Comparison of ENCODE assay signal across 10 cellular contexts in genomic region chr3:170867143-170867542, GRCh38. TPM values are rescaled to one million over a fixed set of nuclear protein-coding genes. Genes with fewer than 3 reads are reported as not detected.
DNase-seq lines count a peak whose midpoint lies in the region; ATAC-seq and TF ChIP-seq lines count a peak whose summit lies in the region.
"Had no signal": no experiment of that assay in that cellular context is flagged by ENCODE, and none has a peak within 500 bp of the region (broad histone marks: within the 10 kb centered on the region; RNA-seq: fewer than 3 reads in every experiment).

No MANE protein-coding gene starts in this region.

- DNase-seq in GM06990 (ENCODE audit: extremely low read depth, insufficient read length) (no peak), GF-D8 (lab: John Stamatoyannopoulos, UW) (no peak), putamen (ENCODE audit: low spot score) (no peak)
- DNase-seq in activated naive CD8-positive, alpha-beta T cell treated with anti-CD3 and anti-CD28 coated beads for 36 hours = no peak
- no peak for DNase-seq in naive thymus-derived CD8-positive, alpha-beta T cell
- DNase-seq in stimulated activated CD4-positive, alpha-beta T cell treated with anti-CD3 and anti-CD28 coated beads, Interleukin-2, amount 100 ng/mL, for 48 hours = no peak
- no peak for DNase-seq in NK-92 treated with Interleukin-12 subunit alpha and Interleukin-12 subunit beta, amount 100 ng/mL, for 24 hours (lab: John Stamatoyannopoulos, UW)
- DNase-seq: body of pancreas, left ventricle myocardium inferior had no signal

- H3K27me3 ChIP-seq in GM06990 (replicated peaks; ENCODE audit: control insufficient read depth, insufficient read depth, low read length) = no peaks in the 10 kb centered on the region
- H3K27me3 ChIP-seq: body of pancreas had no signal

- peaks cover 17% of the 10 kb centered on the region for H3K4me1 Mint-ChIP-seq in activated naive CD8-positive, alpha-beta T cell treated with anti-CD3 and anti-CD28 coated beads for 36 hours
- peaks cover 15 to 42% (median 36%) of the 10 kb centered on the region in 4 donors for H3K4me1 Mint-ChIP-seq in naive thymus-derived CD8-positive, alpha-beta T cell

- peak overlapping the region; percentile 78 for H3K4me3 Mint-ChIP-seq in activated naive CD8-positive, alpha-beta T cell treated with anti-CD3 and anti-CD28 coated beads for 36 hours
- H3K4me3 Mint-ChIP-seq in naive thymus-derived CD8-positive, alpha-beta T cell = peak overlapping the region in 9 of 10 donors; percentile 11 to 69 (median 35)

- H3K27me3 Mint-ChIP-seq in activated naive CD8-positive, alpha-beta T cell treated with anti-CD3 and anti-CD28 coated beads for 36 hours = peaks cover 4% of the 10 kb centered on the region
- H3K27me3 Mint-ChIP-seq in naive thymus-derived CD8-positive, alpha-beta T cell = no peaks in the 10 kb centered on the region

- H3K36me3 Mint-ChIP-seq in activated naive CD8-positive, alpha-beta T cell treated with anti-CD3 and anti-CD28 coated beads for 36 hours = peaks cover 47% of the 10 kb centered on the region
- H3K36me3 Mint-ChIP-seq in naive thymus-derived CD8-positive, alpha-beta T cell = peaks cover 15 to 34% (median 19%) of the 10 kb centered on the region in 3 donors

- no peak for TF ChIP-seq CTCF in GM06990 (IDR thresholded peaks at IDR 0.05; ENCODE audit: insufficient read depth, low read length, poor library complexity, severe bottlenecking)

- peak overlapping the region; percentile 73 for H3K27ac Mint-ChIP-seq in activated naive CD8-positive, alpha-beta T cell treated with anti-CD3 and anti-CD28 coated beads for 36 hours
- peak overlapping the region; percentile 29 to 88 (median 61) for H3K27ac Mint-ChIP-seq in naive thymus-derived CD8-positive, alpha-beta T cell

- peak overlapping the region; percentile 99 for H3K4me3 ChIP-seq in GM06990 (replicated peaks; ENCODE audit: low read depth, low read length)
- H3K4me3 ChIP-seq: body of pancreas, left ventricle myocardium inferior had no signal

- POLR2A ChIA-PET in naive thymus-derived CD8-positive, alpha-beta T cell (lab: Charles Lee) = no interaction called here

- peak; percentile 31 for ATAC-seq in HG03159 (IDR thresholded peaks at IDR 0.05; ENCODE audit: unreplicated experiment)
- no peak for ATAC-seq in naive thymus-derived CD8-positive, alpha-beta T cell
- ATAC-seq: body of pancreas had no signal

- peaks cover 3% of the 10 kb centered on the region; the same call in 1 of the 2 replicates for H3K36me3 ChIP-seq in GM06990 (ENCODE audit: control insufficient read depth, insufficient read depth, low read length)

- no peaks in the 10 kb centered on the region for H3K9me3 Mint-ChIP-seq in activated naive CD8-positive, alpha-beta T cell treated with anti-CD3 and anti-CD28 coated beads for 36 hours
- H3K9me3 Mint-ChIP-seq in naive thymus-derived CD8-positive, alpha-beta T cell = peaks cover 0 to 2% (median 0%) of the 10 kb centered on the region in 9 donors

RNA-seq across cellular contexts. Expression of gene RPL22L1, which starts 2.9 kb away (rescaled TPM):
- total RNA-seq in activated naive CD8-positive, alpha-beta T cell treated with anti-CD3 and anti-CD28 coated beads for 36 hours = 100 to 1,000 TPM; 376 to 395 TPM
- total RNA-seq in naive thymus-derived CD8-positive, alpha-beta T cell = 10 to 100 TPM; 35.4 to 35.5 TPM
- polyA plus RNA-seq in naive thymus-derived CD8-positive, alpha-beta T cell = 10 to 100 TPM; 31.8 to 43.3 (median 36.2) TPM

RNA-seq across cellular contexts. Expression of gene EIF5A2, which starts 41.3 kb away (rescaled TPM):
- total RNA-seq in activated naive CD8-positive, alpha-beta T cell treated with anti-CD3 and anti-CD28 coated beads for 36 hours = 10 to 100 TPM in 1 of 2 experiments, 1 to 10 TPM in 1; 9.6 to 11.2 TPM
- 10 to 100 TPM; 10.6 to 14.5 TPM for total RNA-seq in naive thymus-derived CD8-positive, alpha-beta T cell
- 10 to 100 TPM in 2 of 3 donors, 1 to 10 TPM in 1; 9.8 to 14.8 (median 11.6) TPM for polyA plus RNA-seq in naive thymus-derived CD8-positive, alpha-beta T cell

Comparison
In these comparisons a context has a peak if more than half of its experiments do, and no peak if none do; other contexts are left out.
1. RNA of gene RPL22L1, which starts 2.9 kb away (total RNA-seq): 376 to 395 TPM in activated naive CD8-positive, alpha-beta T cell treated with anti-CD3 and anti-CD28 coated beads for 36 hours; 35.4 to 35.5 TPM in naive thymus-derived CD8-positive, alpha-beta T cell; every median in the first group is over 10 times any median in the second.